In the genomic region with DNA sequence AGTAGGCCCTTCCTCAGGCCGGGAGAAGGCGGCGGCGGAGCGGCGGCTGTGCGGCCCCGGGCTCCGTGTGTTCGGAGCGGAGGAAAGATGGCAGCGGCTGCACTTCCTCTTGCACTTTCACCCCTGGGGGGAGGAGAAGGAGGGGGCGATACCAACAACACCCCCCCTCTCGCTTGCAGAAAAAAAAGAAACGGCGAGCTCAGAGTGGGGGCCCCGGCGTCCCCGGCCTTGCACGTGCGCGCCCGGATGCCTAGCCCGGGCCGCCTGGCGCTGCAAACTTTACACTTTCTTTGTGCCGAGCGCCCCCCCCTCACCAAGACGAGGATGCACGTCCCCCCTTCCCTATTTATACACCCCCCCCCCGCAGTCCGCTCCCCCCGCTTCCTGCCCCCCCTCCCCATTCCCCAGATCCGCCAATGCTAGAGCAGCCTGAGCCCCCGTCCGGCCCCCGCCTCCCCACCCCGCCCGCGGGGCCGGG, we compare ENCODE assay signal across 7 cellular contexts. TPM values are rescaled to one million over a fixed set of nuclear protein-coding genes. Genes with fewer than 3 reads are reported as not detected.
DNase-seq lines count a peak whose midpoint lies in the region; ATAC-seq and TF ChIP-seq lines count a peak whose summit lies in the region.

A gene with protein sequence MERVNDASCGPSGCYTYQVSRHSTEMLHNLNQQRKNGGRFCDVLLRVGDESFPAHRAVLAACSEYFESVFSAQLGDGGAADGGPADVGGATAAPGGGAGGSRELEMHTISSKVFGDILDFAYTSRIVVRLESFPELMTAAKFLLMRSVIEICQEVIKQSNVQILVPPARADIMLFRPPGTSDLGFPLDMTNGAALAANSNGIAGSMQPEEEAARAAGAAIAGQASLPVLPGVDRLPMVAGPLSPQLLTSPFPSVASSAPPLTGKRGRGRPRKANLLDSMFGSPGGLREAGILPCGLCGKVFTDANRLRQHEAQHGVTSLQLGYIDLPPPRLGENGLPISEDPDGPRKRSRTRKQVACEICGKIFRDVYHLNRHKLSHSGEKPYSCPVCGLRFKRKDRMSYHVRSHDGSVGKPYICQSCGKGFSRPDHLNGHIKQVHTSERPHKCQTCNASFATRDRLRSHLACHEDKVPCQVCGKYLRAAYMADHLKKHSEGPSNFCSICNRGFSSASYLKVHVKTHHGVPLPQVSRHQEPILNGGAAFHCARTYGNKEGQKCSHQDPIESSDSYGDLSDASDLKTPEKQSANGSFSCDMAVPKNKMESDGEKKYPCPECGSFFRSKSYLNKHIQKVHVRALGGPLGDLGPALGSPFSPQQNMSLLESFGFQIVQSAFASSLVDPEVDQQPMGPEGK (minus strand): TSS at position 92 of the 478 bp plus-strand sequence. CDS start 744 bp downstream, outside the sequence.

- H3K4me3 ChIP-seq in GM12865 (ENCODE audit: low read depth, low read length) (peak within 1 kb of the TSS; percentile 96), lower leg skin (ENCODE audit: low read depth, poor library complexity, severe bottlenecking) (peak within 1 kb of the TSS; percentile 47)

- 1 to 2% methylated on average over 19 to 27 of the region's 41 CpGs for WGBS in lower leg skin, 2 donors

- no peak for TF ChIP-seq POLR2A in lower leg skin (IDR thresholded peaks at IDR 0.05)

- intact Hi-C loops in lower leg skin (cut with DNase I; ENCODE audit: low total_unique reads), result loop anchor here (10.0 kb wide), 1 partner anchor 149 kb away; a partner anchor contains a TSS

- peak; percentile 34 for ATAC-seq in HG02884 (IDR thresholded peaks at IDR 0.05; ENCODE audit: unreplicated experiment)

- no peak for TF ChIP-seq CTCF in GM12865 (IDR thresholded peaks at IDR 0.05; ENCODE audit: insufficient read depth, low read depth, low read length, missing control alignments)
- TF ChIP-seq CTCF in lower leg skin (IDR thresholded peaks at IDR 0.05), result no peak

- peak; percentile 93 for DNase-seq in GM12865 (ENCODE audit: low read depth)
- DNase-seq in NCI-H446 (lab: John Stamatoyannopoulos, UW), result peak; percentile 74 to 89
- peak; percentile 57 to 64 for DNase-seq in activated CD4-positive, alpha-beta T cell treated with anti-CD3 and anti-CD28 coated beads for 24 hours (ENCODE audit: low read depth in 2 of 2)
- DNase-seq in dermis microvascular lymphatic vessel endothelial cell (ENCODE audit: low read depth in 2 of 2), result peak; percentile 54 to 66
- DNase-seq in lower leg skin (ENCODE audit: low spot score in 2 of 2), result peak; percentile 74 to 93
- DNase-seq in stimulated activated CD4-positive, alpha-beta T cell treated with anti-CD3 and anti-CD28 coated beads, Interleukin-4, amount 100 ng/mL, for 48 hours (ENCODE audit: low read depth in 2 of 2), result peak; percentile 59

RNA-seq across cellular contexts. Expression of the gene that starts here (rescaled TPM):
- total RNA-seq in dermis microvascular lymphatic vessel endothelial cell, result 11.3 and 14.4 TPM in 2 replicates
- 10 to 100 TPM; 10.5 to 17.0 (median 13.0) TPM for total RNA-seq in lower leg skin

Comparison
In these comparisons a context has a peak if more than half of its experiments do, and no peak if none do; other contexts are left out.
1. Peak in every context shown above with its lines: DNase-seq, ATAC-seq and H3K4me3 ChIP-seq.